1 cellular context compared by ENCODE assay signal in genomic region chr1:28115267-28115666, GRCh38.
TF ChIP-seq lines count a peak whose summit lies in the region.

No MANE protein-coding gene starts in this region.

TF ChIP-seq in GM12878, 131 proteins besides CTCF, POLR2A, EP300 and RAD21 (continued from another document):
- no peak for TF ChIP-seq BCLAF1 (IDR thresholded peaks at IDR 0.05)
- TF ChIP-seq ZNF274 (IDR thresholded peaks at IDR 0.05; ENCODE audit: insufficient read depth, insufficient read length), result no peak
- no peak for TF ChIP-seq KAT2A (conservative IDR thresholded peaks at IDR 0.05; ENCODE audit: control insufficient read depth, low read depth, low read length)
- peak; percentile 73 for TF ChIP-seq MLLT1 (IDR thresholded peaks at IDR 0.05)
- 0 out of 2 replicates have a peak, but pooled peaks have one; percentile 11 for TF ChIP-seq TCF7 (IDR thresholded peaks at IDR 0.05; ENCODE audit: borderline replicate concordance)
- TF ChIP-seq TCF12 (IDR thresholded peaks at IDR 0.05; ENCODE audit: low read depth, low read length), result no peak
- TF ChIP-seq RBBP5 (conservative IDR thresholded peaks at IDR 0.05), result no peak
- peak; percentile 89 for TF ChIP-seq BCL11A (IDR thresholded peaks at IDR 0.05; ENCODE audit: low read depth, low read length)
- TF ChIP-seq SUPT20H (IDR thresholded peaks at IDR 0.05; ENCODE audit: borderline replicate concordance, control insufficient read depth, low read depth, low read length), result no peak
